17 cellular contexts compared by ENCODE assay signal in genomic region chr14:18913860-18914259, GRCh38. TPM values are rescaled to one million over a fixed set of nuclear protein-coding genes. Genes with fewer than 3 reads are reported as not detected.
"Had no signal": no experiment of that assay in that cellular context is flagged by ENCODE, and none has a peak within 500 bp of the region (broad histone marks: within the 10 kb centered on the region; RNA-seq: fewer than 3 reads in every experiment).

No MANE protein-coding gene starts in this region.

RNA-seq across cellular contexts. Expression of gene POTEM, which starts 53.4 kb away (rescaled TPM):
- total RNA-seq: chondrocyte, colonic mucosa, dermis microvascular lymphatic vessel endothelial cell, endodermal cell, esophagus mucosa, esophagus squamous epithelium, gastrocnemius medialis, glomerular endothelial cell, heart right ventricle, kidney epithelial cell, left cardiac atrium, left lung, left ventricle myocardium superior, lung, mammary epithelial cell, mononuclear cell had no signal
- polyA plus RNA-seq: heart right ventricle, keratinocyte, lung, mammary epithelial cell had no signal
